ENCODE assay signal across 11 cellular contexts in the genomic region with DNA sequence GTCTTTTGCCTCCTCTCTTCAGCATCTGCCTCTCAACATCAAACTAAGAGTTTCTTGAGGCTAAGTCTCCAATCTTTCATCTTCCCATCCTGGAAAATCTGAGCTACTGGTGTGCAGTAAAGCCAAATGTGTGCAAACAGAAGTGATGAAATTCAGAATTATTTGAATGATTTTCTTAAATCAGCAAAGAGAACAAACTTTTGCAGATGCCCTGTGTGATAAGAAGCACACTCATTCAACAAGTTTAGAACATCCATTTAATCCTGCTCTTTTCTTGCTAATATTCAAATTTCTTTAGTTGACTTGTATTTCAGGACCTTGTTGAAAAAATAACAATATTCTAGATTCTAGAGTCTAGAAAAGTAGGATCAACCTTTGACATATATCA.
A peak's percentile ranks its signal among the peaks of the same experiment; 100 is the strongest.
DNase-seq lines count a peak whose midpoint lies in the region; ATAC-seq, FAIRE-seq and TF ChIP-seq lines count a peak whose summit lies in the region.
"Had no signal": no experiment of that assay in that cellular context is flagged by ENCODE, and none has a peak within 500 bp of the region (broad histone marks: within the 10 kb centered on the region; RNA-seq: fewer than 3 reads in every experiment).

No MANE protein-coding gene starts in this region.

- no peak for TF ChIP-seq RAD21 in liver (IDR thresholded peaks at IDR 0.05)
- TF ChIP-seq RAD21 in HepG2 (CRISPR knock-in tag; IDR thresholded peaks at IDR 0.05): no peak

- TF ChIP-seq EP300 in HepG2 (IDR thresholded peaks at IDR 0.05; ENCODE audit: low read depth in 2 of 2, low read length in 2 of 2): no peak
- TF ChIP-seq EP300 in HepG2 (CRISPR knock-in tag; IDR thresholded peaks at IDR 0.05; ENCODE audit: borderline replicate concordance): no peak

- H3K4me2 ChIP-seq in HepG2 (ENCODE audit: low read depth, low read length) (no peak overlapping the region), PC-3 (ENCODE audit: low read length) (no peak overlapping the region)
- H3K4me2 ChIP-seq: SK-N-SH had no signal

- POLR2A ChIA-PET in HepG2 (lab: Yijun Ruan, JAX) (no interaction called here), PC-3 (lab: Charles Lee; ENCODE audit: unreplicated experiment) (interaction anchor here (0.7 kb wide), 1 partner anchor 280 kb away, joined by 5 read pairs; no protein-coding TSS in a partner anchor)

- no peak for TF ChIP-seq POLR2A in HepG2 (IDR thresholded peaks at IDR 0.05; ENCODE audit: insufficient read depth in 1 of 2, low read depth in 2 of 2, low read length in 2 of 2)
- TF ChIP-seq POLR2A in spleen (IDR thresholded peaks at IDR 0.05): no peak

- TF ChIP-seq CTCF in liver (IDR thresholded peaks at IDR 0.05; ENCODE audit: low read depth, low read length, missing input control) (no peak), HepG2 (CRISPR knock-in tag; IDR thresholded peaks at IDR 0.05) (no peak), PC-3 (conservative IDR thresholded peaks at IDR 0.05; ENCODE audit: low read depth, low read length) (no peak), spleen (IDR thresholded peaks at IDR 0.05 in 8 of 11, conservative IDR thresholded peaks at IDR 0.05 in 3 of 11) (no peak)

- peaks cover 0 to 5% (median 2%) of the 10 kb centered on the region in 4 donors for H3K4me1 ChIP-seq in liver (ENCODE audit: control insufficient read depth in 4 of 4, insufficient read depth in 4 of 4, low read length in 3 of 4)
- peaks cover 8% of the 10 kb centered on the region for H3K4me1 ChIP-seq in HepG2 (ENCODE audit: insufficient read depth, low read length)
- H3K4me1 ChIP-seq in PC-3 (ENCODE audit: insufficient read depth, low read length): no peaks in the 10 kb centered on the region
- H3K4me1 ChIP-seq in spleen: peaks cover 0 to 7% (median 0%) of the 10 kb centered on the region in 6 donors

- DNase-seq in HepG2 (ENCODE audit: low spot score) (no peak), PC-3 (peak; percentile 1), NCI-H345 (lab: John Stamatoyannopoulos, UW) (no peak), HTR-8/SVneo (ENCODE audit: insufficient read length, low spot score) (no peak), GOT3 (lab: John Stamatoyannopoulos, UW) (no peak), spleen (no peak)
- DNase-seq: NCI-H1105, SK-N-SH had no signal

- no peak overlapping the region for H3K9ac ChIP-seq in liver (ENCODE audit: low read depth in 1 of 2, low read length in 2 of 2)
- no peak overlapping the region for H3K9ac ChIP-seq in HepG2 (ENCODE audit: insufficient read depth, low read depth, low read length)
- no peak overlapping the region; the same call in 1 of the 2 replicates for H3K9ac ChIP-seq in PC-3 (ENCODE audit: low read length)
- H3K9ac ChIP-seq: SK-N-SH had no signal

- no peaks in the 10 kb centered on the region for H3K27me3 ChIP-seq in liver (ENCODE audit: control insufficient read depth in 4 of 4, insufficient read depth in 4 of 4, low read length in 3 of 4)
- H3K27me3 ChIP-seq in HepG2 (ENCODE audit: control insufficient read depth in 1 of 2, insufficient read depth in 2 of 2, low read length in 2 of 2): no peaks in the 10 kb centered on the region
- no peaks in the 10 kb centered on the region for H3K27me3 ChIP-seq in PC-3 (ENCODE audit: low read length)
- no peaks in the 10 kb centered on the region for H3K27me3 ChIP-seq in spleen (replicated peaks in 1 of 7)

- no TSS peak for BruUV-seq in HepG2 (replicated peaks; lab: Mats Ljungman, UMichigan)
- no TSS peak for BruUV-seq in PC-3 (replicated peaks; lab: Mats Ljungman, UMichigan)

- no peaks in the 10 kb centered on the region for H4K20me1 ChIP-seq in HepG2 (ENCODE audit: insufficient read depth, low read length)
- no peaks in the 10 kb centered on the region for H4K20me1 ChIP-seq in PC-3 (ENCODE audit: low read length)

- no peak for FAIRE-seq in HepG2 (lab: Jason Lieb, UNC)
- no peak for FAIRE-seq in HTR-8/SVneo (lab: Jason Lieb, UNC)
- FAIRE-seq: frontal cortex had no signal

- in situ Hi-C loops in HepG2 (cut with HindIII; ENCODE audit: extremely low pct_ligation_motif_present, low pct_unique_long_range_greater_than_20kb): loop anchor here (25.0 kb wide), 1 partner anchor 103 kb away; no protein-coding TSS in a partner anchor

- H3K4me3 ChIP-seq in liver (ENCODE audit: low read depth in 1 of 3, low read length in 3 of 3): no peak overlapping the region
- H3K4me3 ChIP-seq in HepG2 (replicated peaks in 1 of 3; ENCODE audit: insufficient read depth in 1 of 3, low read depth in 2 of 3, low read length in 3 of 3): no peak overlapping the region
- no peak overlapping the region for H3K4me3 ChIP-seq in PC-3 (ENCODE audit: low read length)
- H3K4me3 ChIP-seq in spleen: peak overlapping the region in 1 of 8 donors; percentile 57

- H3K9me3 ChIP-seq in liver (ENCODE audit: control insufficient read depth in 4 of 4, low read length in 3 of 4) (peaks cover 0 to 3% (median 0%) of the 10 kb centered on the region in 4 donors), HepG2 (ENCODE audit: low read length) (peaks cover 12% of the 10 kb centered on the region; the same call in 1 of the 2 replicates), PC-3 (ENCODE audit: low read length) (no peaks in the 10 kb centered on the region), spleen (peaks cover 0 to 24% (median 0%) of the 10 kb centered on the region in 8 donors)
- H3K9me3 ChIP-seq: SK-N-SH had no signal

- H2AFZ ChIP-seq in HepG2 (ENCODE audit: low read length) (no peak overlapping the region), PC-3 (ENCODE audit: low read length) (no peak overlapping the region)

- CTCF ChIA-PET in HepG2 (lab: Yijun Ruan, JAX; ENCODE audit: low intra/inter-chr PET ratio, low total read pairs) (no interaction called here), PC-3 (lab: Charles Lee) (no interaction called here)

- no peaks in the 10 kb centered on the region for H3K9me2 ChIP-seq in PC-3 (replicated peaks; ENCODE audit: low read length)
- H3K9me2 ChIP-seq: SK-N-SH had no signal

- H3F3A ChIP-seq in PC-3 (ENCODE audit: low read length, unreplicated experiment): no peaks in the 10 kb centered on the region

- ATAC-seq in HepG2: no peak
- ATAC-seq in HG02884 (IDR thresholded peaks at IDR 0.05; ENCODE audit: unreplicated experiment): peak; percentile 43
- ATAC-seq in PC-3: no peak

- intact Hi-C loops in HepG2 (cut with micrococcal nuclease; ENCODE audit: unreplicated experiment): no loop called here
- intact Hi-C loops in PC-3 (cut with micrococcal nuclease): no loop called here
- intact Hi-C loops in spleen (cut with DNase I; ENCODE audit: low total_unique reads): no loop called here

- H3K36me3 ChIP-seq in liver (ENCODE audit: control insufficient read depth in 4 of 4, insufficient read depth in 3 of 4, low read depth in 1 of 4, low read length in 3 of 4): no peaks in the 10 kb centered on the region
- no peaks in the 10 kb centered on the region for H3K36me3 ChIP-seq in HepG2 (replicated peaks in 1 of 2; ENCODE audit: control insufficient read depth in 1 of 2, insufficient read depth in 2 of 2, low read length in 2 of 2)
- no peaks in the 10 kb centered on the region for H3K36me3 ChIP-seq in PC-3 (ENCODE audit: low read depth, low read length)
- no peaks in the 10 kb centered on the region for H3K36me3 ChIP-seq in spleen

- H3K27ac ChIP-seq in liver (ENCODE audit: low read depth in 1 of 2, low read length in 2 of 2) (peak overlapping the region; percentile 59 to 68), HepG2 (ENCODE audit: extremely low read length, insufficient read depth, low read length) (no peak overlapping the region), PC-3 (ENCODE audit: low read length) (peak overlapping the region; percentile 76), spleen (peak overlapping the region in 1 of 8 donors; percentile 76)

- no peaks in the 10 kb centered on the region for H3K79me2 ChIP-seq in HepG2 (ENCODE audit: insufficient read depth, low read length)
- no peaks in the 10 kb centered on the region for H3K79me2 ChIP-seq in PC-3 (ENCODE audit: low read length)

TF ChIP-seq in liver, 16 proteins besides CTCF, POLR2A, EP300 and RAD21 (continues in another document):
- TF ChIP-seq GABPA (IDR thresholded peaks at IDR 0.05 in 1 of 2, conservative IDR thresholded peaks at IDR 0.05 in 1 of 2) (no peak), RXRA (IDR thresholded peaks at IDR 0.05) (no peak)

TF ChIP-seq in HepG2, 621 proteins besides CTCF, POLR2A, EP300 and RAD21 (continues in another document):
- TF ChIP-seq ZFY (CRISPR knock-in tag; IDR thresholded peaks at IDR 0.05): no peak
- no peak for TF ChIP-seq SCMH1 (CRISPR knock-in tag; IDR thresholded peaks at IDR 0.05; ENCODE audit: borderline replicate concordance)
- no peak for TF ChIP-seq ZNF256 (CRISPR knock-in tag; conservative IDR thresholded peaks at IDR 0.05)
- TF ChIP-seq, protein P1, sequence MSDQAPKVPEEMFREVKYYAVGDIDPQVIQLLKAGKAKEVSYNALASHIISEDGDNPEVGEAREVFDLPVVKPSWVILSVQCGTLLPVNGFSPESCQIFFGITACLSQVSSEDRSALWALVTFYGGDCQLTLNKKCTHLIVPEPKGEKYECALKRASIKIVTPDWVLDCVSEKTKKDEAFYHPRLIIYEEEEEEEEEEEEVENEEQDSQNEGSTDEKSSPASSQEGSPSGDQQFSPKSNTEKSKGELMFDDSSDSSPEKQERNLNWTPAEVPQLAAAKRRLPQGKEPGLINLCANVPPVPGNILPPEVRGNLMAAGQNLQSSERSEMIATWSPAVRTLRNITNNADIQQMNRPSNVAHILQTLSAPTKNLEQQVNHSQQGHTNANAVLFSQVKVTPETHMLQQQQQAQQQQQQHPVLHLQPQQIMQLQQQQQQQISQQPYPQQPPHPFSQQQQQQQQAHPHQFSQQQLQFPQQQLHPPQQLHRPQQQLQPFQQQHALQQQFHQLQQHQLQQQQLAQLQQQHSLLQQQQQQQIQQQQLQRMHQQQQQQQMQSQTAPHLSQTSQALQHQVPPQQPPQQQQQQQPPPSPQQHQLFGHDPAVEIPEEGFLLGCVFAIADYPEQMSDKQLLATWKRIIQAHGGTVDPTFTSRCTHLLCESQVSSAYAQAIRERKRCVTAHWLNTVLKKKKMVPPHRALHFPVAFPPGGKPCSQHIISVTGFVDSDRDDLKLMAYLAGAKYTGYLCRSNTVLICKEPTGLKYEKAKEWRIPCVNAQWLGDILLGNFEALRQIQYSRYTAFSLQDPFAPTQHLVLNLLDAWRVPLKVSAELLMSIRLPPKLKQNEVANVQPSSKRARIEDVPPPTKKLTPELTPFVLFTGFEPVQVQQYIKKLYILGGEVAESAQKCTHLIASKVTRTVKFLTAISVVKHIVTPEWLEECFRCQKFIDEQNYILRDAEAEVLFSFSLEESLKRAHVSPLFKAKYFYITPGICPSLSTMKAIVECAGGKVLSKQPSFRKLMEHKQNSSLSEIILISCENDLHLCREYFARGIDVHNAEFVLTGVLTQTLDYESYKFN (CRISPR knock-in tag; conservative IDR thresholded peaks at IDR 0.05): no peak
